22 cellular contexts compared by ENCODE assay signal in the genomic region with DNA sequence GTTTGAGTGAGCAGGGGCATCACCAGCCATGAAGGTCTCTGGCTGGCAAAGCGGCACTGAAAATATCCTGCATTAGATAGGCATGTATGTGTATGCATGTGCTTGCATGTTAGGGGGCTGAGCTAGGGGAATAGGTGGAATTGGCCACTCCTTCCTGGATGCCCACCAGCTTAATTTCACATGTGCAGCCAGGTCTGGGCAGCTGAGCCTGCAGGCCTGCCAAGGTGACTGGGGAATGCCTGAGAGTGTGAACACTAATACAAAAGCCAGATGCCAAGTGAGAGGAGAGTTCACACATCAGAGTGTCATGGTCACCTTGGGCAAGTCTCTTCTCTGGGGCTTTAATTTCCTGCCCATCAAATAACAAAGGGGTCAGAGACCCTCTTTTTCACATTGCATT.
"Had no signal": no experiment of that assay in that cellular context is flagged by ENCODE, and none has a peak within 500 bp of the region (broad histone marks: within the 10 kb centered on the region; RNA-seq: fewer than 3 reads in every experiment).

No MANE protein-coding gene starts in this region.

- H3K36me3 ChIP-seq: esophagus muscularis mucosa, gastroesophageal sphincter, heart left ventricle, left ventricle myocardium inferior, lower lobe of right lung had no signal

- H3K27ac ChIP-seq: coronary artery, dorsolateral prefrontal cortex, esophagus muscularis mucosa, foreskin keratinocyte, gastroesophageal sphincter, heart left ventricle, hepatocyte, left ventricle myocardium inferior, lower lobe of right lung had no signal

- H3K4me3 ChIP-seq: coronary artery, dorsolateral prefrontal cortex, esophagus muscularis mucosa, gastroesophageal sphincter, heart left ventricle, hepatocyte, left ventricle myocardium inferior, lower lobe of right lung, mucosa of descending colon had no signal

- H3K4me2 ChIP-seq: hepatocyte had no signal

- H2AFZ ChIP-seq: hepatocyte had no signal

- DNase-seq: dermis blood vessel endothelial cell; dorsolateral prefrontal cortex; effector CD4-positive, alpha-beta T cell; effector memory CD4-positive, alpha-beta T cell; foreskin keratinocyte; hypothalamus; kidney; kidney glomerular epithelial cell; left colon; left ventricle myocardium inferior; lower lobe of right lung; mesenchymal stem cell; mucosa of descending colon had no signal

- H3K9me3 ChIP-seq: esophagus muscularis mucosa, gastroesophageal sphincter, lower lobe of right lung had no signal

- FAIRE-seq: colon, endothelial cell of umbilical vein, frontal cortex, kidney had no signal

- ATAC-seq: foreskin keratinocyte, gastroesophageal sphincter, left colon, left lobe of liver, lower lobe of right lung, mucosa of descending colon had no signal

- H3K27me3 ChIP-seq: dorsolateral prefrontal cortex, esophagus muscularis mucosa, foreskin keratinocyte, gastroesophageal sphincter, heart left ventricle, hepatocyte had no signal

- H3K79me2 ChIP-seq: hepatocyte had no signal
